In genomic region chr7:122847871-122848473, GRCh38 we compare ENCODE assay signal across 17 cellular contexts. TPM values are rescaled to one million over a fixed set of nuclear protein-coding genes. Genes with fewer than 3 reads are reported as not detected.
DNase-seq lines count a peak whose midpoint lies in the region; ATAC-seq, FAIRE-seq and TF ChIP-seq lines count a peak whose summit lies in the region.
"Had no signal": no experiment of that assay in that cellular context is flagged by ENCODE, and none has a peak within 500 bp of the region (broad histone marks: within the 10 kb centered on the region; RNA-seq: fewer than 3 reads in every experiment).

No MANE protein-coding gene starts in this region.

- peaks cover 12% of the 10 kb centered on the region for H3K9me3 Mint-ChIP-seq in MCF 10A (ENCODE audit: unreplicated experiment)

- CTCF ChIA-PET in MCF 10A (lab: Yijun Ruan, JAX), result no interaction called here

- 60 to 69% methylated on average over 3 of the region's 3 CpGs for WGBS in heart right ventricle, 2 donors
- WGBS in liver, result 87% methylated on average over 3 of the region's 3 CpGs
- 59 to 63% methylated on average over 3 of the region's 3 CpGs for WGBS in upper lobe of left lung, 2 donors

- FAIRE-seq in HTR-8/SVneo (lab: Jason Lieb, UNC), result no peak
- FAIRE-seq: K562 had no signal

- no peak overlapping the region for H3K4me3 ChIP-seq in heart right ventricle
- no peak overlapping the region for H3K4me3 ChIP-seq in liver (ENCODE audit: low read depth in 1 of 3, low read length in 3 of 3)
- no peak overlapping the region for H3K4me3 ChIP-seq in upper lobe of left lung
- H3K4me3 ChIP-seq: K562, PC-9 had no signal

- TF ChIP-seq CTCF in heart right ventricle (IDR thresholded peaks at IDR 0.05) (no peak), liver (IDR thresholded peaks at IDR 0.05; ENCODE audit: low read depth, low read length, missing input control) (no peak), upper lobe of left lung (IDR thresholded peaks at IDR 0.05) (no peak), MCF 10A (IDR thresholded peaks at IDR 0.05; ENCODE audit: unreplicated experiment) (no peak)

- intact Hi-C loops in heart right ventricle (cut with DNase I), result loop anchor here in 1 of 10 donors (5.0 kb wide), 1 partner anchor 46 kb away; no protein-coding TSS in a partner anchor
- intact Hi-C loops in MCF 10A (cut with micrococcal nuclease), result no loop called here

- POLR2A ChIA-PET in MCF 10A (lab: Yijun Ruan, JAX), result no interaction called here

- H3K27me3 ChIP-seq in heart right ventricle (no peaks in the 10 kb centered on the region), liver (ENCODE audit: control insufficient read depth in 4 of 4, insufficient read depth in 4 of 4, low read length in 3 of 4) (no peaks in the 10 kb centered on the region), upper lobe of left lung (no peaks in the 10 kb centered on the region)

- TF ChIP-seq EP300 in upper lobe of left lung (IDR thresholded peaks at IDR 0.05), result no peak

- H3K27ac Mint-ChIP-seq in MCF 10A (ENCODE audit: low read depth, unreplicated experiment), result no peak overlapping the region

- H3K4me1 Mint-ChIP-seq in MCF 10A (ENCODE audit: insufficient read depth, unreplicated experiment), result peaks cover 11% of the 10 kb centered on the region

- no peak for TF ChIP-seq POLR2A in upper lobe of left lung (IDR thresholded peaks at IDR 0.05)

- H3K36me3 ChIP-seq in heart right ventricle, result no peaks in the 10 kb centered on the region
- no peaks in the 10 kb centered on the region for H3K36me3 ChIP-seq in liver (ENCODE audit: control insufficient read depth in 4 of 4, insufficient read depth in 3 of 4, low read depth in 1 of 4, low read length in 3 of 4)
- peaks cover 0 to 4% (median 0%) of the 10 kb centered on the region in 4 donors for H3K36me3 ChIP-seq in upper lobe of left lung

- no peaks in the 10 kb centered on the region for H3K36me3 Mint-ChIP-seq in MCF 10A (ENCODE audit: insufficient read depth, unreplicated experiment)

- no peak overlapping the region for H3K4me3 Mint-ChIP-seq in MCF 10A (ENCODE audit: unreplicated experiment)

- peak overlapping the region in 9 of 10 donors; percentile 0 to 79 (median 55) for H3K27ac ChIP-seq in heart right ventricle
- no peak overlapping the region for H3K27ac ChIP-seq in liver (ENCODE audit: low read depth in 1 of 2, low read length in 2 of 2)
- peak overlapping the region in 3 of 4 donors; percentile 34 to 73 (median 56) for H3K27ac ChIP-seq in upper lobe of left lung
- H3K27ac ChIP-seq: PC-9 had no signal

- no peak for TF ChIP-seq RAD21 in liver (IDR thresholded peaks at IDR 0.05)

- no peaks in the 10 kb centered on the region for H3K27me3 Mint-ChIP-seq in MCF 10A (ENCODE audit: insufficient read depth, unreplicated experiment)

- ATAC-seq in heart right ventricle, result peak; percentile 57 to 89 (median 80)
- no peak for ATAC-seq in upper lobe of left lung (ENCODE audit: low FRiP score in 2 of 2)
- ATAC-seq: K562 had no signal

- no peaks in the 10 kb centered on the region for H3K9me3 ChIP-seq in heart right ventricle
- H3K9me3 ChIP-seq in liver (ENCODE audit: control insufficient read depth in 4 of 4, low read length in 3 of 4), result no peaks in the 10 kb centered on the region
- H3K9me3 ChIP-seq in upper lobe of left lung, result no peaks in the 10 kb centered on the region
- H3K9me3 ChIP-seq: Caco-2 had no signal

- DNase-seq in NCI-H526 treated with DMSO at 0.1 percent for 48 hours (lab: John Stamatoyannopoulos, UW) (peak; percentile 30), NCI-H526 (lab: John Stamatoyannopoulos, UW) (no peak), heart right ventricle (peak in 1 of 2 donors; percentile 28), upper lobe of left lung (no peak), MCF 10A (ENCODE audit: unreplicated experiment) (no peak), NCI-H748 treated with DMSO at 0.1 percent for 48 hours (lab: John Stamatoyannopoulos, UW) (no peak), HTR-8/SVneo (ENCODE audit: insufficient read length, low spot score) (no peak)
- DNase-seq: Caco-2, DMS53, HCEC 1CT, NCI-H146, NCI-H2081 treated with DMSO at 0.1 percent for 48 hours, NCI-H345, NCI-H774, PC-9 had no signal

- H3K4me1 ChIP-seq in heart right ventricle, result peaks cover 3 to 48% (median 20%) of the 10 kb centered on the region in 9 donors
- H3K4me1 ChIP-seq in liver (ENCODE audit: control insufficient read depth in 4 of 4, insufficient read depth in 4 of 4, low read length in 3 of 4), result no peaks in the 10 kb centered on the region
- peaks cover 16 to 30% (median 20%) of the 10 kb centered on the region in 4 donors for H3K4me1 ChIP-seq in upper lobe of left lung
- H3K4me1 ChIP-seq: Caco-2 had no signal

- H3K9ac ChIP-seq in liver (ENCODE audit: low read depth in 1 of 2, low read length in 2 of 2), result no peak overlapping the region

- BruUV-seq in MCF 10A (replicated peaks; lab: Mats Ljungman, UMichigan), result no TSS peak

TF ChIP-seq in liver, 16 proteins besides CTCF, POLR2A, EP300 and RAD21:
- TF ChIP-seq NR2F2 (IDR thresholded peaks at IDR 0.05) (peak; percentile 65), TAF1 (conservative IDR thresholded peaks at IDR 0.05) (no peak), REST (IDR thresholded peaks at IDR 0.05) (no peak)

RNA-seq across cellular contexts. Expression of gene CADPS2, which starts 38.3 kb away (rescaled TPM):
- 10 to 100 TPM in 3 of 10 donors, 1 to 10 TPM in 7; 3.6 to 25.7 (median 6.1) TPM for total RNA-seq in heart right ventricle
- 1 to 10 TPM; 6.7 to 7.2 TPM for polyA plus RNA-seq in heart right ventricle
- total RNA-seq in liver, result 10 to 100 TPM in 1 of 2 donors, 1 to 10 TPM in 1; 9.5 to 41.1 TPM
- polyA plus RNA-seq in liver, result 10 to 100 TPM in 1 of 2 donors, 1 to 10 TPM in 1; 5.6 to 12.4 TPM
- total RNA-seq in upper lobe of left lung, result 10 to 100 TPM; 33.3 to 74.7 (median 45.7) TPM
- 7.4 and 10.1 TPM in 2 replicates for total RNA-seq in MCF 10A (2022)

Comparison
In these comparisons a context has a peak if more than half of its experiments do, and no peak if none do; other contexts are left out.
1. ATAC-seq: peak in heart right ventricle (8 of 8); none in upper lobe of left lung (0 of 2).
2. H3K27ac ChIP-seq: peak in heart right ventricle (9 of 10) and upper lobe of left lung (3 of 4); none in liver (0 of 2).